In the genomic region with DNA sequence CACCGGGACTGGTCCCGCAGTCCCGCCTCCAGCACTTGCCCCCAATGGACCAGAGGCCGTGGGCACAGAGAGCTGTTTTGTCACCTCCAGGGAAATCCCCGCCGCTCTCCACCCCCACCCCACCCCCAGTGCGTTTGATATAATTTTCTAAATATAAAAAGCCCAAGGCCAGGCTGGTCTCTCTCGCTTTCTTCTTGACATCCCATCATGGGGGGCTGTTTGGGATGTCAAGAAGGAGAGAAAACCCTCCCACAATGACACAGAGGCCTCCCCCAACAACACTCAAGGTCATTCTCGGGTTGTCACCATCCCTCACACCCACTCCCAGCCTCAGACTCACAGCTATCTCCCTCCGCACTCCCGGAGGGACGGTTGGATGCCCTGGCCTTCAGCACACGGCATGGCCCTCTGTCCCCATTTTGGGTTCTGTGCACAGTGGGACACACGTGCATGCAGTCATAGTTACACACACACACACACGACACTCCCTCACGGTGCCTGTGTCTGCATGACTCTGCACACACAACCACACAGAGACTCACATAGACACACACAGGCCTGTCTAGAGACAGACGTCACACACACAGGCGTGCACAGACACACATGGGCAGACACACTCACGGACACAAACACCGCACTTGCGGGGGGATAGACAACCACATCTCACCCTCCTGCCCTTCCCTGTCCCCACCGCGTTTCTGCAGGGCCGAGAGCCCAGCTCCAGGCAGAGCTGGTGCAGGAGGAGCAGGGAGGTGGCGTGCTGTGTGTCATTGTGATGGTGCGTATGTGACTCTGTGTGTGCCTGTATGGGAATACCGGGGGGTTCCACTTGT, we compare ENCODE assay signal across 8 cellular contexts. TPM values are rescaled to one million over a fixed set of nuclear protein-coding genes. Genes with fewer than 3 reads are reported as not detected.
A peak's percentile ranks its signal among the peaks of the same experiment; 100 is the strongest.
DNase-seq lines count a peak whose midpoint lies in the region; ATAC-seq and TF ChIP-seq lines count a peak whose summit lies in the region.

No MANE protein-coding gene starts in this region.

- no peak overlapping the region for H3K4me3 ChIP-seq in CD4-positive, CD25-positive, alpha-beta regulatory T cell (ENCODE audit: low read depth, low read length)
- H3K4me3 ChIP-seq in WI38 (ENCODE audit: low read depth, low read length) (peak overlapping the region; percentile 71), fibroblast of lung (replicated peaks in 1 of 4; ENCODE audit: control extremely low read depth in 1 of 4, insufficient read depth in 1 of 4, low read depth in 3 of 4, low read length in 4 of 4) (peak overlapping the region; percentile 54 to 76 (median 64)), psoas muscle (peak overlapping the region; percentile 87)

- H3K36me3 ChIP-seq in CD4-positive, CD25-positive, alpha-beta regulatory T cell (ENCODE audit: control insufficient read depth, insufficient read depth, low read length), result no peaks in the 10 kb centered on the region
- no peaks in the 10 kb centered on the region for H3K36me3 ChIP-seq in fibroblast of lung (ENCODE audit: control insufficient read depth, insufficient read depth, low read length)
- no peaks in the 10 kb centered on the region for H3K36me3 ChIP-seq in psoas muscle (ENCODE audit: insufficient read depth in 1 of 2, low read depth in 1 of 2)

- no peak for ATAC-seq in CD4-positive, CD25-positive, alpha-beta regulatory T cell (ENCODE audit: low read depth in 2 of 2)
- peak in 3 of 4 donors; percentile 60 to 70 (median 62) for ATAC-seq in psoas muscle
- ATAC-seq in GM18909 (IDR thresholded peaks at IDR 0.05; ENCODE audit: poor library complexity, unreplicated experiment), result no peak
- ATAC-seq in GM18517 (IDR thresholded peaks at IDR 0.05; ENCODE audit: unreplicated experiment), result no peak
- ATAC-seq in GM21717 (IDR thresholded peaks at IDR 0.05; ENCODE audit: unreplicated experiment), result no peak

- H3K27ac Mint-ChIP-seq in CD4-positive, CD25-positive, alpha-beta regulatory T cell, result peak overlapping the region in 2 of 3 donors; percentile 83 to 90

- intact Hi-C loops in psoas muscle (cut with DNase I), result loop anchor here in 1 of 2 donors (5.0 kb wide), 1 partner anchor 66 kb away; no protein-coding TSS in a partner anchor

- no peaks in the 10 kb centered on the region for H3K36me3 Mint-ChIP-seq in CD4-positive, CD25-positive, alpha-beta regulatory T cell

- H3K4me2 ChIP-seq in fibroblast of lung (ENCODE audit: extremely low read depth, insufficient read depth, low read length), result peak overlapping the region; percentile 95

- H3K9me3 ChIP-seq in CD4-positive, CD25-positive, alpha-beta regulatory T cell (ENCODE audit: control insufficient read depth in 2 of 2, low read length in 2 of 2), result no peaks in the 10 kb centered on the region
- H3K9me3 ChIP-seq in fibroblast of lung (ENCODE audit: control insufficient read depth, insufficient read depth, low read depth, low read length) (no peaks in the 10 kb centered on the region), psoas muscle (no peaks in the 10 kb centered on the region)

- no peak for TF ChIP-seq CTCF in WI38 (IDR thresholded peaks at IDR 0.05; ENCODE audit: low read depth, low read length)
- TF ChIP-seq CTCF in fibroblast of lung (conservative IDR thresholded peaks at IDR 0.05 in 1 of 2, IDR thresholded peaks at IDR 0.05 in 1 of 2; ENCODE audit: low read depth in 1 of 2, low read length in 2 of 2), result no peak
- no peak for TF ChIP-seq CTCF in psoas muscle (IDR thresholded peaks at IDR 0.05)
- no peak for TF ChIP-seq CTCF in GM13976 (IDR thresholded peaks at IDR 0.05; ENCODE audit: borderline replicate concordance, control extremely low read depth, extremely low read depth, insufficient read depth, missing control alignments)

- in situ Hi-C loops in GM13976 (cut with MboI; ENCODE audit: low sequenced_read_pairs, unreplicated experiment), result no loop called here

- peaks cover 43% of the 10 kb centered on the region for H3K4me1 ChIP-seq in CD4-positive, CD25-positive, alpha-beta regulatory T cell (ENCODE audit: control insufficient read depth, insufficient read depth, low read length, poor library complexity, severe bottlenecking)
- peaks cover 23% of the 10 kb centered on the region for H3K4me1 ChIP-seq in fibroblast of lung (ENCODE audit: control insufficient read depth, extremely low read depth, insufficient read depth, low read length)
- peaks cover 41% of the 10 kb centered on the region for H3K4me1 ChIP-seq in psoas muscle

- peaks cover 44% of the 10 kb centered on the region for H3K27me3 Mint-ChIP-seq in CD4-positive, CD25-positive, alpha-beta regulatory T cell

- DNase-seq in CD4-positive, CD25-positive, alpha-beta regulatory T cell, result no peak
- DNase-seq in fibroblast of lung (ENCODE audit: low read depth in 2 of 2), result no peak
- DNase-seq in psoas muscle, result peak in 1 of 2 donors; percentile 51
- no peak for DNase-seq in GM13976 (ENCODE audit: low spot score)

- H3K9me3 Mint-ChIP-seq in CD4-positive, CD25-positive, alpha-beta regulatory T cell, result peaks cover 0 to 1% (median 0%) of the 10 kb centered on the region in 7 donors

- H3K27ac ChIP-seq in CD4-positive, CD25-positive, alpha-beta regulatory T cell (ENCODE audit: insufficient read depth, low read length, poor library complexity, severe bottlenecking), result peak overlapping the region; percentile 66
- H3K27ac ChIP-seq in fibroblast of lung (ENCODE audit: insufficient read depth, low read length), result no peak overlapping the region
- H3K27ac ChIP-seq in psoas muscle, result peak overlapping the region; percentile 100

- H3K4me3 Mint-ChIP-seq in CD4-positive, CD25-positive, alpha-beta regulatory T cell, result peak overlapping the region; percentile 91 to 95 (median 92)

- 16 to 33% (median 19%) methylated on average over 26 to 27 of the region's 27 CpGs for WGBS in psoas muscle, 3 donors

- H3K4me1 Mint-ChIP-seq in CD4-positive, CD25-positive, alpha-beta regulatory T cell, result peaks cover 0 to 53% (median 28%) of the 10 kb centered on the region in 4 donors

- H3K9ac ChIP-seq in fibroblast of lung (ENCODE audit: insufficient read depth, low read length), result no peak overlapping the region

- H4K20me1 ChIP-seq in fibroblast of lung (ENCODE audit: control insufficient read depth, extremely low read depth, insufficient read depth, low read length), result no peaks in the 10 kb centered on the region

- no peak overlapping the region for H2AFZ ChIP-seq in fibroblast of lung (ENCODE audit: low read length)

- no peaks in the 10 kb centered on the region for H3K27me3 ChIP-seq in CD4-positive, CD25-positive, alpha-beta regulatory T cell (ENCODE audit: control insufficient read depth, insufficient read depth, low read length)
- H3K27me3 ChIP-seq in fibroblast of lung (ENCODE audit: control insufficient read depth, insufficient read depth, low read length) (no peaks in the 10 kb centered on the region), psoas muscle (ENCODE audit: insufficient read depth in 3 of 3, low read length in 2 of 3) (no peaks in the 10 kb centered on the region)

- peaks cover 38% of the 10 kb centered on the region for H3K79me2 ChIP-seq in fibroblast of lung (ENCODE audit: control insufficient read depth, insufficient read depth, low read length)

RNA-seq across cellular contexts. Expression of a gene that starts 4.8 kb away (rescaled TPM):
- 17.8 TPM for total RNA-seq in CD4-positive, CD25-positive, alpha-beta regulatory T cell
- polyA plus RNA-seq in CD4-positive, CD25-positive, alpha-beta regulatory T cell, result 1 to 10 TPM; 3.7 to 5.8 (median 4.0) TPM
- total RNA-seq in fibroblast of lung, result 34.9 and 66.4 TPM in 2 replicates
- 7.9 and 16.6 TPM in 2 replicates for polyA plus RNA-seq in fibroblast of lung
- 89.7 and 117 TPM in 2 replicates for polyA plus RNA-seq in fibroblast of lung (2012)
- polyA minus RNA-seq in fibroblast of lung (ENCODE audit: low replicate concordance), result 101 and 159 TPM in 2 replicates
- 100 to 1,000 TPM; 209 to 439 (median 325) TPM for total RNA-seq in psoas muscle
- polyA plus RNA-seq in psoas muscle, result 100 to 1,000 TPM in 2 of 3 donors, 10 to 100 TPM in 1; 100.0 to 270 (median 165) TPM

Comparison
In these comparisons a context has a peak if more than half of its experiments do, and no peak if none do; other contexts are left out.
1. ATAC-seq: peak in psoas muscle (3 of 4); none in CD4-positive, CD25-positive, alpha-beta regulatory T cell (0 of 2), GM18909 (single experiment), GM18517 (single experiment) and GM21717 (single experiment).